14 cellular contexts compared by ENCODE assay signal in genomic region chr14:104734991-104735779, GRCh38. TPM values are rescaled to one million over a fixed set of nuclear protein-coding genes. Genes with fewer than 3 reads are reported as not detected.
DNase-seq lines count a peak whose midpoint lies in the region; ATAC-seq and TF ChIP-seq lines count a peak whose summit lies in the region.
"Had no signal": no experiment of that assay in that cellular context is flagged by ENCODE, and none has a peak within 500 bp of the region (broad histone marks: within the 10 kb centered on the region; RNA-seq: fewer than 3 reads in every experiment).

No MANE protein-coding gene starts in this region.

- no peak for TF ChIP-seq CTCF in esophagus muscularis mucosa (IDR thresholded peaks at IDR 0.05)
- no peak for TF ChIP-seq CTCF in lung (IDR thresholded peaks at IDR 0.05; ENCODE audit: control extremely low read depth, extremely low read depth)
- TF ChIP-seq CTCF in thoracic aorta (IDR thresholded peaks at IDR 0.05) = no peak

- WGBS in esophagus muscularis mucosa = 84% methylated on average over 20 of the region's 31 CpGs
- 89 to 93% methylated on average over 31 of the region's 31 CpGs for WGBS in lung, 2 donors

- CTCF ChIA-PET in activated CD8-positive, alpha-beta T cell treated with anti-CD3 and anti-CD28 coated beads, Interleukin-2, amount 10 ng/mL, durations not matched to agents 7 days and 5 days (lab: Charles Lee) = no interaction called here

- H3K9me3 ChIP-seq in esophagus muscularis mucosa (no peaks in the 10 kb centered on the region), lung (ENCODE audit: control insufficient read depth in 2 of 2, insufficient read depth in 1 of 2, low read length in 1 of 2) (no peaks in the 10 kb centered on the region), thoracic aorta (no peaks in the 10 kb centered on the region)

- H3K4me1 Mint-ChIP-seq in activated CD8-positive, alpha-beta T cell treated with anti-CD3 and anti-CD28 coated beads, Interleukin-2, amount 10 ng/mL, durations not matched to agents 7 days and 5 days (ENCODE audit: low read depth) = no peaks in the 10 kb centered on the region
- H3K4me1 Mint-ChIP-seq: activated naive CD4-positive, alpha-beta T cell treated with anti-CD3 and anti-CD28 coated beads, Interleukin-2, amount 50 U/mL, for 24 hours had no signal

- no peaks in the 10 kb centered on the region for H3K36me3 Mint-ChIP-seq in activated CD8-positive, alpha-beta T cell treated with anti-CD3 and anti-CD28 coated beads, Interleukin-2, amount 10 ng/mL, durations not matched to agents 7 days and 5 days (ENCODE audit: low read depth)
- H3K36me3 Mint-ChIP-seq: activated naive CD4-positive, alpha-beta T cell treated with anti-CD3 and anti-CD28 coated beads, Interleukin-2, amount 50 U/mL, for 24 hours had no signal

- POLR2A ChIA-PET in activated CD8-positive, alpha-beta T cell treated with anti-CD3 and anti-CD28 coated beads, Interleukin-2, amount 10 ng/mL, durations not matched to agents 7 days and 5 days (lab: Charles Lee) = no interaction called here

- H3K27ac ChIP-seq in esophagus muscularis mucosa (replicated peaks in 1 of 4) (peak overlapping the region; percentile 76 to 82 (median 79)), lung (ENCODE audit: low read depth in 1 of 2, low read length in 1 of 2) (peak overlapping the region; percentile 78 to 95), thoracic aorta (peak overlapping the region; percentile 91 to 95)

- H3K4me3 Mint-ChIP-seq in activated CD8-positive, alpha-beta T cell treated with anti-CD3 and anti-CD28 coated beads, Interleukin-2, amount 10 ng/mL, durations not matched to agents 7 days and 5 days = no peak overlapping the region
- H3K4me3 Mint-ChIP-seq: activated naive CD4-positive, alpha-beta T cell treated with anti-CD3 and anti-CD28 coated beads, Interleukin-2, amount 50 U/mL, for 24 hours had no signal

- H3K4me1 ChIP-seq in esophagus muscularis mucosa = peaks cover 46 to 64% (median 56%) of the 10 kb centered on the region in 4 donors
- H3K4me1 ChIP-seq in lung (ENCODE audit: control insufficient read depth in 2 of 2, insufficient read depth in 2 of 2, low read length in 2 of 2) = peaks cover 0 to 19% of the 10 kb centered on the region in 2 donors
- peaks cover 40 to 71% of the 10 kb centered on the region in 2 donors for H3K4me1 ChIP-seq in thoracic aorta (ENCODE audit: control insufficient read depth in 1 of 2, low read depth in 2 of 2)

- H3K9me3 Mint-ChIP-seq in activated CD8-positive, alpha-beta T cell treated with anti-CD3 and anti-CD28 coated beads, Interleukin-2, amount 10 ng/mL, durations not matched to agents 7 days and 5 days (ENCODE audit: insufficient read depth) = no peaks in the 10 kb centered on the region
- H3K9me3 Mint-ChIP-seq: activated naive CD4-positive, alpha-beta T cell treated with anti-CD3 and anti-CD28 coated beads, Interleukin-2, amount 50 U/mL, for 24 hours had no signal

- H3K4me3 ChIP-seq in esophagus muscularis mucosa = no peak overlapping the region
- H3K4me3 ChIP-seq in lung = no peak overlapping the region
- H3K4me3 ChIP-seq in thoracic aorta = no peak overlapping the region

- intact Hi-C loops in esophagus muscularis mucosa (cut with DNase I) = no loop called here

- H3K27me3 ChIP-seq in esophagus muscularis mucosa (no peaks in the 10 kb centered on the region), lung (ENCODE audit: control insufficient read depth, insufficient read depth) (no peaks in the 10 kb centered on the region), thoracic aorta (replicated peaks; ENCODE audit: insufficient read depth) (no peaks in the 10 kb centered on the region)

- H3K36me3 ChIP-seq in esophagus muscularis mucosa (peaks cover 0 to 20% (median 7%) of the 10 kb centered on the region in 4 donors), lung (ENCODE audit: control insufficient read depth in 2 of 2, insufficient read depth in 2 of 2, low read length in 2 of 2) (no peaks in the 10 kb centered on the region), thoracic aorta (peaks cover 9% of the 10 kb centered on the region)

- H3K27ac Mint-ChIP-seq in activated CD8-positive, alpha-beta T cell treated with anti-CD3 and anti-CD28 coated beads, Interleukin-2, amount 10 ng/mL, durations not matched to agents 7 days and 5 days = no peak overlapping the region
- H3K27ac Mint-ChIP-seq: activated naive CD4-positive, alpha-beta T cell treated with anti-CD3 and anti-CD28 coated beads, Interleukin-2, amount 50 U/mL, for 24 hours had no signal

- peak; percentile 11 for TF ChIP-seq POLR2A in esophagus muscularis mucosa (IDR thresholded peaks at IDR 0.05; ENCODE audit: low read depth)

- DNase-seq in SHP77 treated with DMSO at 0.1 percent for 48 hours (lab: John Stamatoyannopoulos, UW) = peak; percentile 71
- DNase-seq in esophagus muscularis mucosa (ENCODE audit: extremely low spot score) = no peak
- DNase-seq in lung (ENCODE audit: low spot score) = no peak
- no peak for DNase-seq in thoracic aorta (ENCODE audit: low spot score)
- no peak for DNase-seq in GOT3 (lab: John Stamatoyannopoulos, UW)
- DNase-seq in activated gamma-delta T cell (lab: John Stamatoyannopoulos, UW) = no peak
- DNase-seq in activated CD8-positive, alpha-beta T cell treated with anti-CD3 and anti-CD28 coated beads, Interleukin-2, amount 10 ng/mL, durations not matched to agents 7 days and 5 days = no peak
- DNase-seq: activated CD8-positive, alpha-beta memory T cell treated with anti-CD3 and anti-CD28 coated beads, Interleukin-2, amount 50 U/mL, for 48 hours; NCI-H1417; NCI-H510A treated with DMSO at 0.1 percent for 48 hours; OCI-M1 had no signal

- no peak for TF ChIP-seq EP300 in esophagus muscularis mucosa (IDR thresholded peaks at IDR 0.05)

- no peak for ATAC-seq in lung (ENCODE audit: insufficient read depth, low FRiP score)
- no peak for ATAC-seq in thoracic aorta (ENCODE audit: insufficient number of reproducible peaks, low FRiP score, low read depth)
- no peak for ATAC-seq in HG03460 (IDR thresholded peaks at IDR 0.05; ENCODE audit: unreplicated experiment)
- no peak for ATAC-seq in activated CD8-positive, alpha-beta T cell treated with anti-CD3 and anti-CD28 coated beads, Interleukin-2, amount 10 ng/mL, durations not matched to agents 7 days and 5 days
- ATAC-seq: activated CD4-positive, CD25-positive, alpha-beta regulatory T cell treated with anti-CD3 and anti-CD28 coated beads, Interleukin-2, amount 50 U/mL, for 24 hours had no signal

- H3K27me3 Mint-ChIP-seq in activated CD8-positive, alpha-beta T cell treated with anti-CD3 and anti-CD28 coated beads, Interleukin-2, amount 10 ng/mL, durations not matched to agents 7 days and 5 days (ENCODE audit: low read depth) = peaks cover 2% of the 10 kb centered on the region
- H3K27me3 Mint-ChIP-seq: activated naive CD4-positive, alpha-beta T cell treated with anti-CD3 and anti-CD28 coated beads, Interleukin-2, amount 50 U/mL, for 24 hours had no signal

RNA-seq across cellular contexts. Expression of gene ADSS1, which starts 11.2 kb away (rescaled TPM):
- total RNA-seq in esophagus muscularis mucosa = 1 to 10 TPM; 4.3 to 7.9 (median 5.7) TPM
- total RNA-seq in lung = 1 to 10 TPM; 8.0 to 9.3 TPM
- polyA plus RNA-seq in lung = 1 to 10 TPM; 5.3 to 6.1 TPM
- total RNA-seq in thoracic aorta = 10 to 100 TPM; 30.8 to 87.3 TPM
- 1 to 10 TPM; 1.8 TPM for total RNA-seq in activated CD8-positive, alpha-beta T cell treated with anti-CD3 and anti-CD28 coated beads, Interleukin-2, amount 10 ng/mL, durations not matched to agents 7 days and 5 days

RNA-seq across cellular contexts. Expression of gene SIVA1, which starts 17.8 kb away (rescaled TPM):
- total RNA-seq in esophagus muscularis mucosa (100 to 1,000 TPM; 207 to 324 (median 290) TPM), lung (10 to 100 TPM; 67.5 to 91.8 TPM), thoracic aorta (100 to 1,000 TPM; 218 to 320 TPM)
- polyA plus RNA-seq in lung = 100 to 1,000 TPM; 164 to 212 TPM
- 100 to 1,000 TPM; 175 to 186 TPM for total RNA-seq in activated CD8-positive, alpha-beta T cell treated with anti-CD3 and anti-CD28 coated beads, Interleukin-2, amount 10 ng/mL, durations not matched to agents 7 days and 5 days

RNA-seq across cellular contexts. Expression of gene INF2, which starts 45.8 kb away (rescaled TPM):
- 100 to 1,000 TPM in 1 of 4 donors, 10 to 100 TPM in 3; 51.5 to 129 (median 66.7) TPM for total RNA-seq in esophagus muscularis mucosa
- total RNA-seq in lung = 100 to 1,000 TPM in 1 of 2 donors, 10 to 100 TPM in 1; 46.1 to 119 TPM
- polyA plus RNA-seq in lung = 100 to 1,000 TPM in 1 of 2 donors, 10 to 100 TPM in 1; 49.4 to 107 TPM
- total RNA-seq in thoracic aorta = 100 to 1,000 TPM; 124 to 162 TPM
- 100 to 1,000 TPM; 155 to 159 TPM for total RNA-seq in activated CD8-positive, alpha-beta T cell treated with anti-CD3 and anti-CD28 coated beads, Interleukin-2, amount 10 ng/mL, durations not matched to agents 7 days and 5 days
